1 cellular context compared by ENCODE assay signal in the genomic region with DNA sequence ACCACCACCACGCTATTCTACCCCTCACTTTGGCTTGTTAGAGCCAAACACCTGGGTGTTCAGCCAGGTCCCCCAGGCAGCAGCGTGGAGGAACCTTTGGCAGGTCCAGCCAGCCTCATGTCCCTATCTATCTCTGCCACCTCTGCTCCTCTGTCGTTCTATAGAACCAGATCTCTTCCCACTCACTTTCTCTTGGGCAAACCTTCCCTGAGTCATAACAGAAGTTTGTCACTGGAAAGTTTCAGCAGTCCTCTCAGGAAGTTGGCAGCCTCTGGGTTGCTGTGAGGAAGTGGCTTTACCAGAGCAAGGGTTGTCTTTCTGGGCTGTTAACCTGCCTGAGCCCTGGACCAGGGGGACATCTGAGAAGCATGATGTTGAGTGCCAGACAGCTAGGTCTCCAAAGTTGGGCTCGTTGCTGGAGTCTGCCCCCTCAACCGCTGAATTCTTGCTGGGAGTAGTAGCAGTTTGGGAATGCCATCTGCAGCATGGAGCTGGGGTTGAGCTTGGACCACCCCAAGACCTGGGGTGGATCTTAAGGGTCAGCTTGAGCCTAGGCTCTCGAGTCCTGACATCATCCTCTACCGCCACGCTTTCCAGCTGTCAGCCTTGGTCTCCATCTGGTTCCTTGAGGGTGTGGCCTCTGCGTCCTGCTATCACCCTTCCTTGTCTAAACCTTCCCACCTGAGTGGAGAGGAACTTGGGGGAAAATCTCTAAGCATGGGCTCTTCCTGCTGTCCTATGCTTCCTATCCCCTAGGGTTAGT.
A peak's percentile ranks its signal among the peaks of the same experiment; 100 is the strongest.
TF ChIP-seq lines count a peak whose summit lies in the region.

No MANE protein-coding gene starts in this region.

TF ChIP-seq in H1, 55 proteins besides CTCF, POLR2A, EP300 and RAD21:
- no peak for TF ChIP-seq CBX5 (IDR thresholded peaks at IDR 0.05; ENCODE audit: low read depth, low read length)
- 0 out of 2 replicates have a peak, but pooled peaks have one; percentile 2 for TF ChIP-seq TBP (IDR thresholded peaks at IDR 0.05; ENCODE audit: low read depth, low read length)
- TF ChIP-seq SAP30 (IDR thresholded peaks at IDR 0.05; ENCODE audit: insufficient read depth, insufficient replicate concordance, low read length): peak; percentile 64
TF ChIP-seq in H1: peak in this region for 2.
